In the genomic region with DNA sequence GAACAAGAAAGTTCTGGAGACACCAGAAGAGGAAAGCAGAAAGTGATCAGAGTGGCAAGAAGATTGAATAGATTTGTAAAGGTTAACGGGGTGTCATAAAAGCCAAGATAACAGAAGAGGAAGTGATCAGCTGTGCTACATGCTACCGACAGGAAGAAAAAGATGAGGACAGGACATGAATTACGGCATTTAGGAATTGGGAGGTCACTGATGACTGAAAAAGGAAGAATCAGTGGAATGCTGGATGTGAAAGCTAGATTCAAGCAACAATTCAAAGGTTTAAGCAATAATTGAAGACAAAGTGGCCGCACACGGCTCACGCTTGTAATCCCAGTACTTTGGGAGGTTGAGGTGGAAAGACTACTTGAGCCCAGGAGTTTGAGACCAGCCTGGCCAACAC, we compare ENCODE assay signal across 32 cellular contexts. TPM values are rescaled to one million over a fixed set of nuclear protein-coding genes. Genes with fewer than 3 reads are reported as not detected.
DNase-seq lines count a peak whose midpoint lies in the region; ATAC-seq, FAIRE-seq and TF ChIP-seq lines count a peak whose summit lies in the region.
"Had no signal": no experiment of that assay in that cellular context is flagged by ENCODE, and none has a peak within 500 bp of the region (broad histone marks: within the 10 kb centered on the region; RNA-seq: fewer than 3 reads in every experiment).

No MANE protein-coding gene starts in this region.

- in situ Hi-C loops in HepG2 (cut with HindIII; ENCODE audit: extremely low pct_ligation_motif_present, low pct_unique_long_range_greater_than_20kb) = no loop called here

- no peak for DNase-seq in HepG2 (ENCODE audit: low spot score)
- DNase-seq in endothelial cell of umbilical vein (ENCODE audit: low read depth, low spot score) = peak; percentile 41
- no peak for DNase-seq in naive B cell
- DNase-seq in upper lobe of right lung = no peak
- DNase-seq in coronary artery (ENCODE audit: low spot score) = no peak
- DNase-seq in activated CD8-positive, alpha-beta T cell treated with anti-CD3 and anti-CD28 coated beads, Interleukin-2, amount 10 ng/mL, durations not matched to agents 7 days and 5 days = no peak
- DNase-seq in mesothelial cell of epicardium (ENCODE audit: low spot score in 2 of 2, unreplicated experiment in 2 of 2) = no peak
- DNase-seq: ACHN; activated CD8-positive, alpha-beta T cell treated with anti-CD3 and anti-CD28 coated beads for 36 hours; cortex of kidney; DMS153; KBM-7; mesendoderm; NCI-H1417; NCI-H345; NCI-H82; RPMI8226; substantia nigra; T-helper 1 cell had no signal

- no peaks in the 10 kb centered on the region for H3K27me3 ChIP-seq in liver (ENCODE audit: control insufficient read depth in 4 of 4, insufficient read depth in 4 of 4, low read length in 3 of 4)
- no peaks in the 10 kb centered on the region for H3K27me3 ChIP-seq in HepG2 (ENCODE audit: control insufficient read depth in 1 of 2, insufficient read depth in 2 of 2, low read length in 2 of 2)
- H3K27me3 ChIP-seq in endothelial cell of umbilical vein (ENCODE audit: control insufficient read depth in 2 of 2, insufficient read depth in 2 of 2, low read length in 2 of 2) = no peaks in the 10 kb centered on the region
- no peaks in the 10 kb centered on the region for H3K27me3 ChIP-seq in upper lobe of right lung

- H3K9me3 Mint-ChIP-seq in naive B cell = peaks cover 0 to 3% (median 0%) of the 10 kb centered on the region in 7 donors
- H3K9me3 Mint-ChIP-seq in activated CD8-positive, alpha-beta T cell treated with anti-CD3 and anti-CD28 coated beads, Interleukin-2, amount 10 ng/mL, durations not matched to agents 7 days and 5 days (ENCODE audit: insufficient read depth) = peaks cover 11% of the 10 kb centered on the region
- peaks cover 2% of the 10 kb centered on the region for H3K9me3 Mint-ChIP-seq in mesothelial cell of epicardium

- WGBS in liver = 85% methylated on average over 6 of the region's 6 CpGs
- 81% methylated on average over 6 of the region's 6 CpGs for WGBS in HepG2 (ENCODE audit: low lambda C conversion rate)

- H4K20me1 ChIP-seq in HepG2 (ENCODE audit: insufficient read depth, low read length) (no peaks in the 10 kb centered on the region), endothelial cell of umbilical vein (replicated peaks; ENCODE audit: control insufficient read depth, extremely low read depth, insufficient read depth, low read length) (no peaks in the 10 kb centered on the region)

- H3K79me2 ChIP-seq in HepG2 (ENCODE audit: insufficient read depth, low read length) = no peaks in the 10 kb centered on the region
- H3K79me2 ChIP-seq in endothelial cell of umbilical vein (ENCODE audit: control insufficient read depth, insufficient read depth, low read length) = no peaks in the 10 kb centered on the region

- FAIRE-seq in HepG2 (lab: Jason Lieb, UNC) = no peak
- FAIRE-seq in endothelial cell of umbilical vein (lab: Jason Lieb, UNC) = no peak
- FAIRE-seq: G401.6, keratinocyte, TTC549 had no signal

- H3K4me3 Mint-ChIP-seq in naive B cell (no peak overlapping the region), mesothelial cell of epicardium (no peak overlapping the region)
- H3K4me3 Mint-ChIP-seq in activated CD8-positive, alpha-beta T cell treated with anti-CD3 and anti-CD28 coated beads, Interleukin-2, amount 10 ng/mL, durations not matched to agents 7 days and 5 days = no peak overlapping the region
- H3K4me3 Mint-ChIP-seq: activated CD8-positive, alpha-beta T cell treated with anti-CD3 and anti-CD28 coated beads for 36 hours; activated naive CD4-positive, alpha-beta T cell treated with anti-CD3 and anti-CD28 coated beads, Interleukin-2, amount 50 U/mL, for 24 hours had no signal

- H3K9me3 ChIP-seq in liver (ENCODE audit: control insufficient read depth in 4 of 4, low read length in 3 of 4) (peaks cover 0 to 3% (median 1%) of the 10 kb centered on the region in 4 donors), HepG2 (ENCODE audit: low read length) (peaks cover 15% of the 10 kb centered on the region), endothelial cell of umbilical vein (replicated peaks; ENCODE audit: control insufficient read depth, insufficient read depth, low read length) (no peaks in the 10 kb centered on the region), upper lobe of right lung (no peaks in the 10 kb centered on the region)

- no peak overlapping the region for H3K9ac ChIP-seq in liver (ENCODE audit: low read depth in 1 of 2, low read length in 2 of 2)
- no peak overlapping the region for H3K9ac ChIP-seq in HepG2 (ENCODE audit: insufficient read depth, low read depth, low read length)
- H3K9ac ChIP-seq in endothelial cell of umbilical vein (replicated peaks; ENCODE audit: extremely low read depth, insufficient read depth, low read length) = no peak overlapping the region

- H3K27ac ChIP-seq in liver (ENCODE audit: low read depth in 1 of 2, low read length in 2 of 2) (peak overlapping the region; percentile 19 to 45), HepG2 (ENCODE audit: extremely low read length, insufficient read depth, low read length) (no peak overlapping the region), endothelial cell of umbilical vein (ENCODE audit: insufficient read depth, low read depth, low read length) (peak overlapping the region; percentile 92), upper lobe of right lung (peak overlapping the region; percentile 58), coronary artery (no peak overlapping the region)

- no peak for TF ChIP-seq RAD21 in liver (IDR thresholded peaks at IDR 0.05)
- TF ChIP-seq RAD21 in HepG2 (CRISPR knock-in tag; IDR thresholded peaks at IDR 0.05) = no peak

- no peak for TF ChIP-seq POLR2A in HepG2 (IDR thresholded peaks at IDR 0.05; ENCODE audit: insufficient read depth in 1 of 2, low read depth in 2 of 2, low read length in 2 of 2)
- no peak for TF ChIP-seq POLR2A in endothelial cell of umbilical vein (IDR thresholded peaks at IDR 0.05; ENCODE audit: low read depth, low read length)

- H3K36me3 ChIP-seq in liver (ENCODE audit: control insufficient read depth in 4 of 4, insufficient read depth in 3 of 4, low read depth in 1 of 4, low read length in 3 of 4) (peaks cover 3 to 68% (median 30%) of the 10 kb centered on the region in 4 donors), HepG2 (replicated peaks in 1 of 2; ENCODE audit: control insufficient read depth in 1 of 2, insufficient read depth in 2 of 2, low read length in 2 of 2) (peaks cover 2 to 29% of the 10 kb centered on the region in 2 experiments; a peak in 4 of 5 replicates), endothelial cell of umbilical vein (ENCODE audit: control insufficient read depth in 2 of 2, extremely low read depth in 1 of 2, insufficient read depth in 2 of 2, low read length in 2 of 2) (peaks cover 3 to 25% of the 10 kb centered on the region in 2 experiments), upper lobe of right lung (peaks cover 76% of the 10 kb centered on the region)

- TF ChIP-seq EP300 in HepG2 (IDR thresholded peaks at IDR 0.05; ENCODE audit: low read depth in 2 of 2, low read length in 2 of 2) (no peak), HepG2 (CRISPR knock-in tag; IDR thresholded peaks at IDR 0.05; ENCODE audit: borderline replicate concordance) (no peak)

- no peaks in the 10 kb centered on the region for H3K9me1 ChIP-seq in endothelial cell of umbilical vein (replicated peaks; ENCODE audit: control insufficient read depth, extremely low read depth, insufficient read depth, low read length)

- BruUV-seq in HepG2 (replicated peaks; lab: Mats Ljungman, UMichigan) (no TSS peak), endothelial cell of umbilical vein (replicated peaks; lab: Mats Ljungman, UMichigan) (no TSS peak)

- H2AFZ ChIP-seq in HepG2 (ENCODE audit: low read length) (no peak overlapping the region), endothelial cell of umbilical vein (ENCODE audit: low read depth, low read length) (no peak overlapping the region)

- H3K4me1 Mint-ChIP-seq in naive B cell (peaks cover 6 to 23% (median 18%) of the 10 kb centered on the region in 3 donors), mesothelial cell of epicardium (peaks cover 2% of the 10 kb centered on the region)
- peaks cover 10% of the 10 kb centered on the region for H3K4me1 Mint-ChIP-seq in activated CD8-positive, alpha-beta T cell treated with anti-CD3 and anti-CD28 coated beads, Interleukin-2, amount 10 ng/mL, durations not matched to agents 7 days and 5 days (ENCODE audit: low read depth)

- no peak overlapping the region for H3K4me2 ChIP-seq in HepG2 (ENCODE audit: low read depth, low read length)
- peak overlapping the region; percentile 25 for H3K4me2 ChIP-seq in endothelial cell of umbilical vein (ENCODE audit: insufficient read depth, low read length)
- H3K4me2 ChIP-seq: smooth muscle cell had no signal

- ATAC-seq in HepG2 (no peak), naive B cell (ENCODE audit: low read depth in 2 of 2) (no peak), upper lobe of right lung (no peak)
- ATAC-seq in activated CD8-positive, alpha-beta T cell treated with anti-CD3 and anti-CD28 coated beads, Interleukin-2, amount 10 ng/mL, durations not matched to agents 7 days and 5 days = no peak
- ATAC-seq: activated CD8-positive, alpha-beta T cell treated with anti-CD3 and anti-CD28 coated beads for 36 hours had no signal

- intact Hi-C loops in HepG2 (cut with micrococcal nuclease; ENCODE audit: unreplicated experiment) = no loop called here
- intact Hi-C loops in endothelial cell of umbilical vein (cut with micrococcal nuclease) = loop anchor here (5.0 kb wide), 2 partner anchors 96 to 146 kb away; no protein-coding TSS in a partner anchor
- intact Hi-C loops in upper lobe of right lung (cut with DNase I) = no loop called here

- H3K4me3 ChIP-seq in liver (ENCODE audit: low read depth in 1 of 3, low read length in 3 of 3) (no peak overlapping the region), HepG2 (replicated peaks in 1 of 3; ENCODE audit: insufficient read depth in 1 of 3, low read depth in 2 of 3, low read length in 3 of 3) (no peak overlapping the region), endothelial cell of umbilical vein (replicated peaks in 1 of 3; ENCODE audit: insufficient read depth in 1 of 3, low read depth in 1 of 3, low read length in 3 of 3) (no peak overlapping the region), upper lobe of right lung (no peak overlapping the region), coronary artery (no peak overlapping the region)
- H3K4me3 ChIP-seq: smooth muscle cell had no signal

- POLR2A ChIA-PET in HepG2 (lab: Yijun Ruan, JAX) (no interaction called here), endothelial cell of umbilical vein (lab: Charles Lee) (interaction anchor here (1.3 kb wide), 1 partner anchor 14 kb away, joined by 3 read pairs; no protein-coding TSS in a partner anchor)
- POLR2A ChIA-PET in activated CD8-positive, alpha-beta T cell treated with anti-CD3 and anti-CD28 coated beads, Interleukin-2, amount 10 ng/mL, durations not matched to agents 7 days and 5 days (lab: Charles Lee) = interaction anchor here (0.6 kb wide), 1 partner anchor 536 kb away, joined by 5 read pairs; no protein-coding TSS in a partner anchor

- CTCF ChIA-PET in HepG2 (lab: Yijun Ruan, JAX; ENCODE audit: low intra/inter-chr PET ratio, low total read pairs) = no interaction called here
- CTCF ChIA-PET in endothelial cell of umbilical vein (lab: Charles Lee) = interaction anchor here (5.0 kb wide), 1 partner anchor 11 kb away, joined by 38 read pairs; no protein-coding TSS in a partner anchor
- CTCF ChIA-PET in activated CD8-positive, alpha-beta T cell treated with anti-CD3 and anti-CD28 coated beads, Interleukin-2, amount 10 ng/mL, durations not matched to agents 7 days and 5 days (lab: Charles Lee) = no interaction called here

- dilution Hi-C loops in endothelial cell of umbilical vein (cut with MboI; ENCODE audit: extremely low pct_ligation_motif_present, low sequenced_read_pairs) = no loop called here

- H3K27me3 Mint-ChIP-seq in naive B cell (no peaks in the 10 kb centered on the region), mesothelial cell of epicardium (ENCODE audit: low read depth) (no peaks in the 10 kb centered on the region)
- H3K27me3 Mint-ChIP-seq in activated CD8-positive, alpha-beta T cell treated with anti-CD3 and anti-CD28 coated beads, Interleukin-2, amount 10 ng/mL, durations not matched to agents 7 days and 5 days (ENCODE audit: low read depth) = no peaks in the 10 kb centered on the region
- H3K27me3 Mint-ChIP-seq: activated CD8-positive, alpha-beta T cell treated with anti-CD3 and anti-CD28 coated beads for 36 hours; activated naive CD4-positive, alpha-beta T cell treated with anti-CD3 and anti-CD28 coated beads, Interleukin-2, amount 50 U/mL, for 24 hours had no signal

- H3K36me3 Mint-ChIP-seq in naive B cell = peaks cover 53 to 60% of the 10 kb centered on the region in 2 donors
- H3K36me3 Mint-ChIP-seq in activated CD8-positive, alpha-beta T cell treated with anti-CD3 and anti-CD28 coated beads, Interleukin-2, amount 10 ng/mL, durations not matched to agents 7 days and 5 days (ENCODE audit: low read depth) = peaks cover 91% of the 10 kb centered on the region
- peaks cover 50% of the 10 kb centered on the region for H3K36me3 Mint-ChIP-seq in mesothelial cell of epicardium

- H3K27ac Mint-ChIP-seq in naive B cell (peak overlapping the region in 4 of 6 donors; percentile 8 to 97 (median 48)), mesothelial cell of epicardium (no peak overlapping the region)
- no peak overlapping the region for H3K27ac Mint-ChIP-seq in activated CD8-positive, alpha-beta T cell treated with anti-CD3 and anti-CD28 coated beads, Interleukin-2, amount 10 ng/mL, durations not matched to agents 7 days and 5 days
- H3K27ac Mint-ChIP-seq: activated CD8-positive, alpha-beta T cell treated with anti-CD3 and anti-CD28 coated beads for 36 hours; activated naive CD4-positive, alpha-beta T cell treated with anti-CD3 and anti-CD28 coated beads, Interleukin-2, amount 50 U/mL, for 24 hours; activated T-helper 2 cell treated with anti-CD3 and anti-CD28 coated beads, Interferon-gamma antibody, Interleukin-2, Interleukin-4, amounts not matched to agents 10 μg/mL and 5 μg/mL and 100 μg/mL, durations not matched to agents 14 hours and 24 hours and 36 hours had no signal

- H3K4me1 ChIP-seq in liver (ENCODE audit: control insufficient read depth in 4 of 4, insufficient read depth in 4 of 4, low read length in 3 of 4) (no peaks in the 10 kb centered on the region), HepG2 (ENCODE audit: insufficient read depth, low read length) (no peaks in the 10 kb centered on the region), endothelial cell of umbilical vein (ENCODE audit: control insufficient read depth, extremely low read depth, insufficient read depth, low read length) (peaks cover 23% of the 10 kb centered on the region), upper lobe of right lung (no peaks in the 10 kb centered on the region)

- TF ChIP-seq CTCF in liver (IDR thresholded peaks at IDR 0.05; ENCODE audit: low read depth, low read length, missing input control) (no peak), HepG2 (CRISPR knock-in tag; IDR thresholded peaks at IDR 0.05) (no peak), endothelial cell of umbilical vein (IDR thresholded peaks at IDR 0.05; ENCODE audit: extremely low read depth in 1 of 2, insufficient read depth in 1 of 2, low read depth in 1 of 2, low read length in 2 of 2) (no peak), upper lobe of right lung (IDR thresholded peaks at IDR 0.05) (no peak), coronary artery (IDR thresholded peaks at IDR 0.05) (no peak), mesothelial cell of epicardium (IDR thresholded peaks at IDR 0.05; ENCODE audit: unreplicated experiment) (no peak)

RNA-seq across cellular contexts. Expression of a gene that starts 15.1 kb away (rescaled TPM):
- total RNA-seq in liver (10 to 100 TPM in 1 of 2 donors, 1 to 10 TPM in 1; 9.2 to 30.1 TPM), HepG2 (2016; rRNA removed; fragmentation: Illumina TruSeq; extraction: Trizol) (12.1 and 14.5 TPM in 2 replicates), endothelial cell of umbilical vein (16.4 and 19.7 TPM in 2 replicates), upper lobe of right lung (35.3 TPM), mesothelial cell of epicardium (67.8 to 71.0 TPM (median 68.3 TPM) in 3 replicates)
- polyA plus RNA-seq in liver (1 to 10 TPM; 6.3 to 6.7 TPM), HepG2 (2011; rRNA removed) (8.1 and 8.4 TPM in 2 replicates), endothelial cell of umbilical vein (11.3 and 12.7 TPM in 2 replicates), naive B cell (ENCODE audit: low read depth in 6 of 6) (10 to 100 TPM; 11.2 to 40.7 (median 25.5) TPM)
- 1.8 and 1.9 TPM in 2 replicates for total RNA-seq in HepG2 (2016; cell fraction: cytosol; rRNA removed; fragmentation: Illumina TruSeq; extraction: Trizol; ENCODE audit: low read depth)
- total RNA-seq in HepG2 (2016; cell fraction: insoluble cytoplasmic fraction; rRNA removed; fragmentation: Illumina TruSeq; extraction: Trizol) = 13.3 and 13.9 TPM in 2 replicates
- total RNA-seq in HepG2 (2016; cell fraction: membrane; rRNA removed; fragmentation: Illumina TruSeq; extraction: Trizol) = 4.6 and 4.7 TPM in 2 replicates
- 12.9 and 16.9 TPM in 2 replicates for total RNA-seq in HepG2 (2016; cell fraction: nucleus; rRNA removed; fragmentation: Illumina TruSeq; extraction: Trizol)
- 4.1 and 5.1 TPM in 2 replicates for polyA plus RNA-seq in HepG2 (2011; cell fraction: cytosol; rRNA removed)
- polyA plus RNA-seq in HepG2 (2011; cell fraction: nucleus; rRNA removed) = 26.0 and 27.3 TPM in 2 replicates
- polyA plus RNA-seq in HepG2 (2012) = 8.0 and 9.4 TPM in 2 replicates
- 0.28 and 0.32 TPM in 2 replicates for polyA plus RNA-seq in HepG2 (2016; cell fraction: cytosol; fragmentation: Illumina TruSeq; extraction: Trizol; ENCODE audit: low read depth)
- 6.5 TPM in 2 replicates for polyA plus RNA-seq in HepG2 (2016; cell fraction: insoluble cytoplasmic fraction; fragmentation: Illumina TruSeq; extraction: Trizol; ENCODE audit: low read depth)
- polyA plus RNA-seq in HepG2 (2016; cell fraction: membrane; fragmentation: Illumina TruSeq; extraction: Trizol; ENCODE audit: low read depth) = 0.78 and 1.0 TPM in 2 replicates
- polyA plus RNA-seq in HepG2 (2016; cell fraction: nucleus; fragmentation: Illumina TruSeq; extraction: Trizol; ENCODE audit: insufficient read depth, low read depth) = 19.2 and 24.1 TPM in 2 replicates
- polyA minus RNA-seq in HepG2 (2011; rRNA and poly(A)+ RNA removed; ENCODE audit: low replicate concordance) = 11.3 and 19.4 TPM in 2 replicates
- 7.6 and 9.4 TPM in 2 replicates for polyA minus RNA-seq in HepG2 (2011; cell fraction: cytosol; rRNA and poly(A)+ RNA removed)
- 30.6 and 42.0 TPM in 2 replicates for polyA minus RNA-seq in HepG2 (2011; cell fraction: nucleus; rRNA and poly(A)+ RNA removed)
- 5.5 and 7.4 TPM in 2 replicates for polyA plus RNA-seq in endothelial cell of umbilical vein (2011; cell fraction: cytosol; rRNA removed)
- polyA plus RNA-seq in endothelial cell of umbilical vein (2011; cell fraction: nucleus; rRNA removed) = 41.5 and 48.5 TPM in 2 replicates
- 9.7 and 10.2 TPM in 2 replicates for polyA plus RNA-seq in endothelial cell of umbilical vein (2012)
- polyA minus RNA-seq in endothelial cell of umbilical vein = 18.4 and 23.5 TPM in 2 replicates
- 5.2 TPM for polyA minus RNA-seq in endothelial cell of umbilical vein (2011; cell fraction: cytosol; rRNA and poly(A)+ RNA removed)
- 39.6 and 44.2 TPM in 2 replicates for polyA minus RNA-seq in endothelial cell of umbilical vein (2011; cell fraction: nucleus; rRNA and poly(A)+ RNA removed)
- total RNA-seq in activated CD8-positive, alpha-beta T cell treated with anti-CD3 and anti-CD28 coated beads, Interleukin-2, amount 10 ng/mL, durations not matched to agents 7 days and 5 days = 10 to 100 TPM; 36.5 to 42.2 TPM

RNA-seq across cellular contexts. Expression of a gene that starts 43.6 kb away (rescaled TPM):
- total RNA-seq in liver (not detected), HepG2 (2016; rRNA removed; fragmentation: Illumina TruSeq; extraction: Trizol) (not detected in 2 replicates), endothelial cell of umbilical vein (not detected in 2 replicates), upper lobe of right lung (not detected), mesothelial cell of epicardium (not detected in 3 replicates)
- polyA plus RNA-seq in liver (not detected), HepG2 (2011; rRNA removed) (0.03 TPM in 1 of 2 replicates, not detected in the other), endothelial cell of umbilical vein (not detected in 2 replicates), naive B cell (ENCODE audit: low read depth in 6 of 6) (not detected)
- not detected in 2 replicates for total RNA-seq in HepG2 (2016; cell fraction: cytosol; rRNA removed; fragmentation: Illumina TruSeq; extraction: Trizol; ENCODE audit: low read depth)
- not detected in 2 replicates for total RNA-seq in HepG2 (2016; cell fraction: insoluble cytoplasmic fraction; rRNA removed; fragmentation: Illumina TruSeq; extraction: Trizol)
- total RNA-seq in HepG2 (2016; cell fraction: membrane; rRNA removed; fragmentation: Illumina TruSeq; extraction: Trizol) = not detected in 2 replicates
- not detected in 2 replicates for total RNA-seq in HepG2 (2016; cell fraction: nucleus; rRNA removed; fragmentation: Illumina TruSeq; extraction: Trizol)
- 0.04 TPM in 1 of 2 replicates, not detected in the other for polyA plus RNA-seq in HepG2 (2011; cell fraction: cytosol; rRNA removed)
- polyA plus RNA-seq in HepG2 (2011; cell fraction: nucleus; rRNA removed) = not detected in 2 replicates
- not detected in 2 replicates for polyA plus RNA-seq in HepG2 (2012)
- polyA plus RNA-seq in HepG2 (2016; cell fraction: cytosol; fragmentation: Illumina TruSeq; extraction: Trizol; ENCODE audit: low read depth) = not detected in 2 replicates
- not detected in 2 replicates for polyA plus RNA-seq in HepG2 (2016; cell fraction: insoluble cytoplasmic fraction; fragmentation: Illumina TruSeq; extraction: Trizol; ENCODE audit: low read depth)
- polyA plus RNA-seq in HepG2 (2016; cell fraction: membrane; fragmentation: Illumina TruSeq; extraction: Trizol; ENCODE audit: low read depth) = not detected in 2 replicates
- polyA plus RNA-seq in HepG2 (2016; cell fraction: nucleus; fragmentation: Illumina TruSeq; extraction: Trizol; ENCODE audit: insufficient read depth, low read depth) = not detected in 2 replicates
- polyA minus RNA-seq in HepG2 (2011; rRNA and poly(A)+ RNA removed; ENCODE audit: low replicate concordance) = 0.09 TPM in 1 of 2 replicates, not detected in the other
- polyA minus RNA-seq in HepG2 (2011; cell fraction: cytosol; rRNA and poly(A)+ RNA removed) = not detected in 2 replicates
- not detected in 2 replicates for polyA minus RNA-seq in HepG2 (2011; cell fraction: nucleus; rRNA and poly(A)+ RNA removed)
- not detected in 2 replicates for polyA plus RNA-seq in endothelial cell of umbilical vein (2011; cell fraction: cytosol; rRNA removed)
- polyA plus RNA-seq in endothelial cell of umbilical vein (2011; cell fraction: nucleus; rRNA removed) = not detected in 2 replicates
- polyA plus RNA-seq in endothelial cell of umbilical vein (2012) = not detected in 2 replicates
- polyA minus RNA-seq in endothelial cell of umbilical vein = not detected in 2 replicates
- polyA minus RNA-seq in endothelial cell of umbilical vein (2011; cell fraction: cytosol; rRNA and poly(A)+ RNA removed) = not detected
- not detected in 2 replicates for polyA minus RNA-seq in endothelial cell of umbilical vein (2011; cell fraction: nucleus; rRNA and poly(A)+ RNA removed)
- not detected for total RNA-seq in activated CD8-positive, alpha-beta T cell treated with anti-CD3 and anti-CD28 coated beads, Interleukin-2, amount 10 ng/mL, durations not matched to agents 7 days and 5 days
- total RNA-seq: activated CD8-positive, alpha-beta T cell treated with anti-CD3 and anti-CD28 coated beads for 36 hours; activated T-helper 2 cell treated with anti-CD3 and anti-CD28 coated beads, Interferon-gamma antibody, Interleukin-2, Interleukin-4, amounts not matched to agents 10 μg/mL and 5 μg/mL and 100 μg/mL, durations not matched to agents 14 hours and 24 hours and 36 hours; glomerular endothelial cell; H4; HT-29; omental fat pad; ureter had no signal
- polyA plus RNA-seq: BJ, keratinocyte, smooth muscle cell had no signal

RNA-seq across cellular contexts. Expression of a gene that starts 44.6 kb away (rescaled TPM):
- total RNA-seq in liver = 1 to 10 TPM; 1.3 to 2.4 TPM
- 1 to 10 TPM in 1 of 2 donors, under 1 TPM in 1; 0.65 to 1.1 TPM for polyA plus RNA-seq in liver
- 0.15 and 0.29 TPM in 2 replicates for total RNA-seq in HepG2 (2016; rRNA removed; fragmentation: Illumina TruSeq; extraction: Trizol)
- total RNA-seq in HepG2 (2016; cell fraction: cytosol; rRNA removed; fragmentation: Illumina TruSeq; extraction: Trizol; ENCODE audit: low read depth) = not detected in 2 replicates
- 0.24 and 0.58 TPM in 2 replicates for total RNA-seq in HepG2 (2016; cell fraction: insoluble cytoplasmic fraction; rRNA removed; fragmentation: Illumina TruSeq; extraction: Trizol)
- 0.19 and 0.24 TPM in 2 replicates for total RNA-seq in HepG2 (2016; cell fraction: membrane; rRNA removed; fragmentation: Illumina TruSeq; extraction: Trizol)
- 0.56 TPM in 1 of 2 replicates, not detected in the other for total RNA-seq in HepG2 (2016; cell fraction: nucleus; rRNA removed; fragmentation: Illumina TruSeq; extraction: Trizol)
- polyA plus RNA-seq in HepG2 (2011; rRNA removed) = 0.17 and 0.38 TPM in 2 replicates
- 0.07 and 0.13 TPM in 2 replicates for polyA plus RNA-seq in HepG2 (2011; cell fraction: cytosol; rRNA removed)
- polyA plus RNA-seq in HepG2 (2011; cell fraction: nucleus; rRNA removed) = 0.18 and 0.23 TPM in 2 replicates
- 0.37 and 0.46 TPM in 2 replicates for polyA plus RNA-seq in HepG2 (2012)
- polyA plus RNA-seq in HepG2 (2016; cell fraction: cytosol; fragmentation: Illumina TruSeq; extraction: Trizol; ENCODE audit: low read depth) = 0.14 TPM in 1 of 2 replicates, not detected in the other
- 0.38 and 0.69 TPM in 2 replicates for polyA plus RNA-seq in HepG2 (2016; cell fraction: insoluble cytoplasmic fraction; fragmentation: Illumina TruSeq; extraction: Trizol; ENCODE audit: low read depth)
- polyA plus RNA-seq in HepG2 (2016; cell fraction: membrane; fragmentation: Illumina TruSeq; extraction: Trizol; ENCODE audit: low read depth) = 0.07 and 0.23 TPM in 2 replicates
- polyA plus RNA-seq in HepG2 (2016; cell fraction: nucleus; fragmentation: Illumina TruSeq; extraction: Trizol; ENCODE audit: insufficient read depth, low read depth) = 0.48 and 1.3 TPM in 2 replicates
- polyA minus RNA-seq in HepG2 (2011; rRNA and poly(A)+ RNA removed; ENCODE audit: low replicate concordance) = not detected in 2 replicates
- polyA minus RNA-seq in HepG2 (2011; cell fraction: cytosol; rRNA and poly(A)+ RNA removed) = 0.26 and 0.89 TPM in 2 replicates
- polyA minus RNA-seq in HepG2 (2011; cell fraction: nucleus; rRNA and poly(A)+ RNA removed) = 0.64 TPM in 1 of 2 replicates, not detected in the other
- 0.69 TPM in 1 of 2 replicates, not detected in the other for total RNA-seq in endothelial cell of umbilical vein
- 0.30 and 0.48 TPM in 2 replicates for polyA plus RNA-seq in endothelial cell of umbilical vein
- 0.38 and 0.53 TPM in 2 replicates for polyA plus RNA-seq in endothelial cell of umbilical vein (2011; cell fraction: cytosol; rRNA removed)
- polyA plus RNA-seq in endothelial cell of umbilical vein (2011; cell fraction: nucleus; rRNA removed) = 0.41 and 0.55 TPM in 2 replicates
- polyA plus RNA-seq in endothelial cell of umbilical vein (2012) = 0.30 and 0.40 TPM in 2 replicates
- polyA minus RNA-seq in endothelial cell of umbilical vein = 1.0 TPM in 1 of 2 replicates, not detected in the other
- polyA minus RNA-seq in endothelial cell of umbilical vein (2011; cell fraction: cytosol; rRNA and poly(A)+ RNA removed) = not detected
- polyA minus RNA-seq in endothelial cell of umbilical vein (2011; cell fraction: nucleus; rRNA and poly(A)+ RNA removed) = 0.24 and 0.58 TPM in 2 replicates
- polyA plus RNA-seq in naive B cell (ENCODE audit: low read depth in 6 of 6) = 10 to 100 TPM in 2 of 6 donors, 1 to 10 TPM in 4; 4.6 to 22.2 (median 6.8) TPM
- 7.0 TPM for total RNA-seq in upper lobe of right lung
- 1 to 10 TPM; 1.4 to 1.9 TPM for total RNA-seq in activated CD8-positive, alpha-beta T cell treated with anti-CD3 and anti-CD28 coated beads, Interleukin-2, amount 10 ng/mL, durations not matched to agents 7 days and 5 days
- 13.1 to 15.6 TPM (median 13.8 TPM) in 3 replicates for total RNA-seq in mesothelial cell of epicardium
- total RNA-seq: HT-29 had no signal

Comparison
In these comparisons a context has a peak if more than half of its experiments do, and no peak if none do; other contexts are left out.
1. H3K27ac ChIP-seq: peak in liver (2 of 2), endothelial cell of umbilical vein (single experiment) and upper lobe of right lung (single experiment); none in HepG2 (single experiment) and coronary artery (0 of 2).
2. H3K27ac Mint-ChIP-seq: peak in naive B cell (4 of 6); none in activated CD8-positive, alpha-beta T cell treated with anti-CD3 and anti-CD28 coated beads, Interleukin-2, amount 10 ng/mL, durations not matched to agents 7 days and 5 days (single experiment) and mesothelial cell of epicardium (single experiment).